ENCODE assay signal across 1 cellular context in the genomic region with DNA sequence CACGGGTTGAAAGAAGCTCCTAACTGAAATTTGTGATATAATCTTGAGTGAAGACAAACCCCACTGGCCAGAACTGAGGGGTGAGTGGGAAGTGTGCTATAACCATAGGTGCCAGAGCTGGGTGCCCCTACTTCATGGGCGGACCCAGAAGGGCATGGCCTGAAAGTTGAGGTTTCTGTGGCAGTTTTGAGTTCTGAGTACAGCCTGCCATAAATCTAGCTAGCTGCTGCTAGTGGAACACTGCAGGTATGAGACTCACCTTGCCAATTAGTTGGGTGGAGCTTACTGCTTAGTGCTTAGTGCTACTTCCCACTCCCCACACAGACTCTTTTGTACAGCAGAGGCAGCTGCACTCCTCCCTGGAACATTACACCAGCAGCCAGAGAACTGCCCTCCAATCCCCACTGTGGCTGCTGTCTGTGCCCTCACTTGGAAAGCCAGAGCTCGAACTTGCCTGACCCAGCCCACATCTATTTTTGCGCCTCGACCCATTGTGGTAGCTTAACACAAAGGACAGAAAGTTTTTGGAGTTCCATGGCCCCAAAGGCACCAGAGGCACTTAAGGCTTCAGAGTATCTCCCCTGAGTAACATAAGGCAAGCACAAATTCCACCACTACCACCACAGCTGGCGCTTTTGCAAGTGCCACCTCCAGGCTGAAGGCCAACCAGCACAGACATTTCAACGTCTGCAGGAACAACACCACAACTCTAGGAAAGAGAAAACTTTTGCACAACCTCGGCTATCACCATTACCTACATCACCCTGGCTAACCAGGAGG.
TF ChIP-seq lines count a peak whose summit lies in the region.

No MANE protein-coding gene starts in this region.

TF ChIP-seq in SK-N-SH, 30 proteins besides CTCF, POLR2A, EP300 and RAD21 (continued from another document):
- TF ChIP-seq, protein P1, sequence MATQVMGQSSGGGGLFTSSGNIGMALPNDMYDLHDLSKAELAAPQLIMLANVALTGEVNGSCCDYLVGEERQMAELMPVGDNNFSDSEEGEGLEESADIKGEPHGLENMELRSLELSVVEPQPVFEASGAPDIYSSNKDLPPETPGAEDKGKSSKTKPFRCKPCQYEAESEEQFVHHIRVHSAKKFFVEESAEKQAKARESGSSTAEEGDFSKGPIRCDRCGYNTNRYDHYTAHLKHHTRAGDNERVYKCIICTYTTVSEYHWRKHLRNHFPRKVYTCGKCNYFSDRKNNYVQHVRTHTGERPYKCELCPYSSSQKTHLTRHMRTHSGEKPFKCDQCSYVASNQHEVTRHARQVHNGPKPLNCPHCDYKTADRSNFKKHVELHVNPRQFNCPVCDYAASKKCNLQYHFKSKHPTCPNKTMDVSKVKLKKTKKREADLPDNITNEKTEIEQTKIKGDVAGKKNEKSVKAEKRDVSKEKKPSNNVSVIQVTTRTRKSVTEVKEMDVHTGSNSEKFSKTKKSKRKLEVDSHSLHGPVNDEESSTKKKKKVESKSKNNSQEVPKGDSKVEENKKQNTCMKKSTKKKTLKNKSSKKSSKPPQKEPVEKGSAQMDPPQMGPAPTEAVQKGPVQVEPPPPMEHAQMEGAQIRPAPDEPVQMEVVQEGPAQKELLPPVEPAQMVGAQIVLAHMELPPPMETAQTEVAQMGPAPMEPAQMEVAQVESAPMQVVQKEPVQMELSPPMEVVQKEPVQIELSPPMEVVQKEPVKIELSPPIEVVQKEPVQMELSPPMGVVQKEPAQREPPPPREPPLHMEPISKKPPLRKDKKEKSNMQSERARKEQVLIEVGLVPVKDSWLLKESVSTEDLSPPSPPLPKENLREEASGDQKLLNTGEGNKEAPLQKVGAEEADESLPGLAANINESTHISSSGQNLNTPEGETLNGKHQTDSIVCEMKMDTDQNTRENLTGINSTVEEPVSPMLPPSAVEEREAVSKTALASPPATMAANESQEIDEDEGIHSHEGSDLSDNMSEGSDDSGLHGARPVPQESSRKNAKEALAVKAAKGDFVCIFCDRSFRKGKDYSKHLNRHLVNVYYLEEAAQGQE (IDR thresholded peaks at IDR 0.05; ENCODE audit: low read depth, low read length) = no peak
- TF ChIP-seq FOSL2 (IDR thresholded peaks at IDR 0.05; ENCODE audit: borderline replicate concordance, low read depth) (no peak), JUND (IDR thresholded peaks at IDR 0.05) (no peak)
- TF ChIP-seq, protein P2, sequence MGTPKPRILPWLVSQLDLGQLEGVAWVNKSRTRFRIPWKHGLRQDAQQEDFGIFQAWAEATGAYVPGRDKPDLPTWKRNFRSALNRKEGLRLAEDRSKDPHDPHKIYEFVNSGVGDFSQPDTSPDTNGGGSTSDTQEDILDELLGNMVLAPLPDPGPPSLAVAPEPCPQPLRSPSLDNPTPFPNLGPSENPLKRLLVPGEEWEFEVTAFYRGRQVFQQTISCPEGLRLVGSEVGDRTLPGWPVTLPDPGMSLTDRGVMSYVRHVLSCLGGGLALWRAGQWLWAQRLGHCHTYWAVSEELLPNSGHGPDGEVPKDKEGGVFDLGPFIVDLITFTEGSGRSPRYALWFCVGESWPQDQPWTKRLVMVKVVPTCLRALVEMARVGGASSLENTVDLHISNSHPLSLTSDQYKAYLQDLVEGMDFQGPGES (IDR thresholded peaks at IDR 0.05; ENCODE audit: low read depth, low read length) = no peak
TF ChIP-seq in SK-N-SH: peak in this region for 0.
